In the genomic region with DNA sequence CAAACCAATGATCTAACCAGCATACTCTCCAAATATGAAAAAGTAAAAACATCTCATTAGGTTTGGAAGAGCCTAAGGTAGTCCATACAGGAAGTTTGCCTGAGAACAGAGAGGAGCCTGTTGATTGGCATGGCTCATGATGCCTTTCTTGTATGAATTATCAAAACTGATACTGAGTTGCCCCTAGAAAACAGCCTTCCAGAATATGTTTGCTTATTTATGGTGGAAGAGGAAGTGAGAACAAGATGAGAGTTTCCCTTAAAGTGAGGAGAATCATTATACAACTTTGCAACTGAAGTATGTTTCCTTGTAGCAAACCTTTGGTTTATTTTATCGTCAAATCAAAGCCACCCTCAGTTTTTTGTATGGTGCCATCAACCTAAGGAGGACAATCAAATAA, we compare ENCODE assay signal across 15 cellular contexts. TPM values are rescaled to one million over a fixed set of nuclear protein-coding genes. Genes with fewer than 3 reads are reported as not detected.
DNase-seq lines count a peak whose midpoint lies in the region; ATAC-seq and TF ChIP-seq lines count a peak whose summit lies in the region.
"Had no signal": no experiment of that assay in that cellular context is flagged by ENCODE, and none has a peak within 500 bp of the region (broad histone marks: within the 10 kb centered on the region; RNA-seq: fewer than 3 reads in every experiment).

No MANE protein-coding gene starts in this region.

- no peaks in the 10 kb centered on the region for H3K27me3 Mint-ChIP-seq in naive B cell

- ATAC-seq in GM19035 (IDR thresholded peaks at IDR 0.05; ENCODE audit: unreplicated experiment), result peak; percentile 69
- ATAC-seq in GM21619 (IDR thresholded peaks at IDR 0.05; ENCODE audit: unreplicated experiment), result peak; percentile 87
- peak; percentile 85 for ATAC-seq in HG03108 (IDR thresholded peaks at IDR 0.05; ENCODE audit: unreplicated experiment)
- ATAC-seq in naive B cell (ENCODE audit: low read depth in 2 of 2), result peak; percentile 74 to 83

- no peaks in the 10 kb centered on the region for H3K36me3 ChIP-seq in brain microvascular endothelial cell (replicated peaks)

- H3K4me3 Mint-ChIP-seq in naive B cell, result no peak overlapping the region

- H3K4me3 ChIP-seq in brain microvascular endothelial cell (ENCODE audit: low read depth, low read length), result no peak overlapping the region
- H3K4me3 ChIP-seq: transverse colon had no signal

- peak overlapping the region in 3 of 6 donors; percentile 3 to 16 (median 5) for H3K27ac Mint-ChIP-seq in naive B cell

- no peaks in the 10 kb centered on the region for H3K27me3 ChIP-seq in brain microvascular endothelial cell (replicated peaks)
- H3K27me3 ChIP-seq: transverse colon had no signal

- H3K4me1 Mint-ChIP-seq in naive B cell, result peaks cover 8 to 16% (median 15%) of the 10 kb centered on the region in 3 donors

- H3K9me3 Mint-ChIP-seq in naive B cell, result no peaks in the 10 kb centered on the region

- peak; percentile 14 for DNase-seq in naive B cell
- DNase-seq in NCI-H82 (lab: John Stamatoyannopoulos, UW), result no peak
- DNase-seq in brain microvascular endothelial cell, result no peak
- DNase-seq in hepatic stellate cell (ENCODE audit: low spot score), result no peak
- DNase-seq: activated T-cell treated with anti-CD3 and anti-CD28 coated beads for 4 hours, Caco-2, dermis blood vessel endothelial cell, mesenchymal stem cell, NCI-H1436 treated with DMSO at 0.1 percent for 48 hours, NCI-H526 treated with DMSO at 0.1 percent for 48 hours, transverse colon had no signal

- no peak for TF ChIP-seq CTCF in brain microvascular endothelial cell (IDR thresholded peaks at IDR 0.05; ENCODE audit: low read depth, low read length, missing control alignments)

- H3K36me3 Mint-ChIP-seq in naive B cell, result peaks cover under 1 to 1% of the 10 kb centered on the region in 2 donors

- in situ Hi-C loops in brain microvascular endothelial cell (cut with HindIII; ENCODE audit: low pct_ligation_motif_present, low sequenced_read_pairs), result loop anchor here (25.0 kb wide), 1 partner anchor 273 kb away; no protein-coding TSS in a partner anchor

- H3K27ac ChIP-seq in brain microvascular endothelial cell, result no peak overlapping the region
- H3K27ac ChIP-seq: transverse colon, VCaP had no signal

RNA-seq across cellular contexts. Expression of gene KIAA1614, which starts 23.8 kb away (rescaled TPM):
- under 1 TPM in 1 of 6 donors, not detected in 5; 0.03 TPM for polyA plus RNA-seq in naive B cell (ENCODE audit: low read depth in 6 of 6)
